Comparison of ENCODE assay signal across 1 cellular context in genomic region chr13:51267581-51267980, GRCh38.
TF ChIP-seq lines count a peak whose summit lies in the region.

No MANE protein-coding gene starts in this region.

TF ChIP-seq in SK-N-SH treated with all-trans-retinoic acid at 6 μM for 48 hours, 23 proteins besides CTCF, POLR2A, EP300 and RAD21:
- TF ChIP-seq OSR1 (CRISPR knock-in tag; IDR thresholded peaks at IDR 0.05) (no peak), TSHZ2 (CRISPR knock-in tag; IDR thresholded peaks at IDR 0.05) (no peak), ESRRG (CRISPR knock-in tag; IDR thresholded peaks at IDR 0.05) (no peak), POU6F1 (CRISPR knock-in tag; IDR thresholded peaks at IDR 0.05; ENCODE audit: borderline replicate concordance, low read depth) (no peak), TCF4 (CRISPR knock-in tag; IDR thresholded peaks at IDR 0.05; ENCODE audit: borderline replicate concordance) (no peak), CSRNP3 (CRISPR knock-in tag; IDR thresholded peaks at IDR 0.05) (no peak), CREB5 (CRISPR knock-in tag; IDR thresholded peaks at IDR 0.05; ENCODE audit: low read depth) (no peak), ZFP3 (CRISPR knock-in tag; IDR thresholded peaks at IDR 0.05) (no peak), TOX (CRISPR knock-in tag; IDR thresholded peaks at IDR 0.05; ENCODE audit: borderline replicate concordance) (no peak), BACH2 (CRISPR knock-in tag; IDR thresholded peaks at IDR 0.05; ENCODE audit: borderline replicate concordance) (no peak), ZNF8 (CRISPR knock-in tag; IDR thresholded peaks at IDR 0.05) (no peak), ZFP30 (CRISPR knock-in tag; IDR thresholded peaks at IDR 0.05) (no peak), GLIS3 (CRISPR knock-in tag; IDR thresholded peaks at IDR 0.05) (no peak), ZNF565 (CRISPR knock-in tag; conservative IDR thresholded peaks at IDR 0.05; ENCODE audit: low read depth) (no peak), RARB (CRISPR knock-in tag; IDR thresholded peaks at IDR 0.05) (no peak), ARNTL (CRISPR knock-in tag; IDR thresholded peaks at IDR 0.05; ENCODE audit: borderline replicate concordance, low read depth) (no peak), ZNF70 (CRISPR knock-in tag; IDR thresholded peaks at IDR 0.05) (no peak)
